Comparison of ENCODE assay signal across 22 cellular contexts in genomic region chr6:80357674-80358073, GRCh38.
"Had no signal": no experiment of that assay in that cellular context is flagged by ENCODE, and none has a peak within 500 bp of the region (broad histone marks: within the 10 kb centered on the region; RNA-seq: fewer than 3 reads in every experiment).

No MANE protein-coding gene starts in this region.

- H3K4me1 ChIP-seq: transverse colon had no signal

- DNase-seq: activated CD4-positive, alpha-beta T cell treated with anti-CD3 and anti-CD28 coated beads, Interleukin-2, amount 10 ng/mL, durations not matched to agents 24 days and 14 days; activated CD4-positive, CD25-positive, alpha-beta regulatory T cell; activated CD8-positive, alpha-beta T cell treated with anti-CD3 and anti-CD28 coated beads for 36 hours; activated naive CD4-positive, alpha-beta T cell; activated naive CD8-positive, alpha-beta T cell treated with anti-CD3 and anti-CD28 coated beads, Interleukin-2, amount 10 ng/mL, durations not matched to agents 7 days and 5 days; activated T-cell treated with anti-CD3 and anti-CD28 coated beads, Interleukin-2, amount 50 U/mL, for 1 hour; amygdala; caudate nucleus; effector memory CD8-positive, alpha-beta T cell; left cardiac atrium; midbrain; occipital lobe; stimulated activated CD4-positive, alpha-beta T cell treated with anti-CD3 and anti-CD28 coated beads, Interleukin-15, amount 100 ng/mL, for 24 hours; stimulated activated CD4-positive, alpha-beta T cell treated with anti-CD3 and anti-CD28 coated beads, Interleukin-2, amount 100 ng/mL, for 48 hours; stimulated activated naive CD8-positive, alpha-beta T cell treated with anti-CD3 and anti-CD28 coated beads, Interleukin-15, amount 100 ng/mL, for 72 hours; transverse colon had no signal

- H3K27ac ChIP-seq: hepatocyte, skin epidermis, suprapubic skin, vagina had no signal

- H3K27ac Mint-ChIP-seq: activated CD4-positive, alpha-beta T cell treated with anti-CD3 and anti-CD28 coated beads, Interleukin-2, amount 10 ng/mL, durations not matched to agents 24 days and 14 days; activated CD8-positive, alpha-beta T cell treated with anti-CD3 and anti-CD28 coated beads for 36 hours; activated naive CD8-positive, alpha-beta T cell treated with anti-CD3 and anti-CD28 coated beads, Interleukin-2, amount 10 ng/mL, durations not matched to agents 7 days and 5 days; activated T-helper 17 cell treated with anti-CD3 and anti-CD28 coated beads, Interleukin-2, amount 50 U/mL, for 72 hours; effector memory CD8-positive, alpha-beta T cell had no signal

- H3K27me3 ChIP-seq: hepatocyte, suprapubic skin, transverse colon, vagina had no signal

- H3K4me3 Mint-ChIP-seq: activated CD4-positive, alpha-beta T cell treated with anti-CD3 and anti-CD28 coated beads, Interleukin-2, amount 10 ng/mL, durations not matched to agents 24 days and 14 days; activated CD8-positive, alpha-beta T cell treated with anti-CD3 and anti-CD28 coated beads for 36 hours; activated naive CD8-positive, alpha-beta T cell treated with anti-CD3 and anti-CD28 coated beads, Interleukin-2, amount 10 ng/mL, durations not matched to agents 7 days and 5 days; activated T-helper 17 cell treated with anti-CD3 and anti-CD28 coated beads, Interleukin-2, amount 50 U/mL, for 72 hours; effector memory CD8-positive, alpha-beta T cell; stimulated activated naive CD8-positive, alpha-beta T cell treated with anti-CD3 and anti-CD28 coated beads, Interleukin-15, amount 100 ng/mL, for 72 hours had no signal

- H3K9me3 ChIP-seq: suprapubic skin, transverse colon, vagina had no signal

- H3K36me3 ChIP-seq: suprapubic skin, vagina had no signal

- FAIRE-seq: islet of Langerhans had no signal

- H3K27me3 Mint-ChIP-seq: activated CD4-positive, alpha-beta T cell treated with anti-CD3 and anti-CD28 coated beads, Interleukin-2, amount 10 ng/mL, durations not matched to agents 24 days and 14 days; activated CD8-positive, alpha-beta T cell treated with anti-CD3 and anti-CD28 coated beads for 36 hours; activated naive CD8-positive, alpha-beta T cell treated with anti-CD3 and anti-CD28 coated beads, Interleukin-2, amount 10 ng/mL, durations not matched to agents 7 days and 5 days; activated T-helper 17 cell treated with anti-CD3 and anti-CD28 coated beads, Interleukin-2, amount 50 U/mL, for 72 hours; effector memory CD8-positive, alpha-beta T cell; stimulated activated naive CD8-positive, alpha-beta T cell treated with anti-CD3 and anti-CD28 coated beads, Interleukin-15, amount 100 ng/mL, for 72 hours had no signal

- H3K4me3 ChIP-seq: hepatocyte, skin epidermis, suprapubic skin, transverse colon, vagina had no signal

- ATAC-seq: activated CD8-positive, alpha-beta T cell treated with anti-CD3 and anti-CD28 coated beads for 36 hours; activated T-helper 17 cell treated with anti-CD3 and anti-CD28 coated beads, Interleukin-2, amount 50 U/mL, for 72 hours; effector memory CD8-positive, alpha-beta T cell; stimulated activated naive CD8-positive, alpha-beta T cell treated with anti-CD3 and anti-CD28 coated beads, Interleukin-15, amount 100 ng/mL, for 72 hours had no signal

- H3K4me1 Mint-ChIP-seq: activated CD4-positive, alpha-beta T cell treated with anti-CD3 and anti-CD28 coated beads, Interleukin-2, amount 10 ng/mL, durations not matched to agents 24 days and 14 days; activated naive CD8-positive, alpha-beta T cell treated with anti-CD3 and anti-CD28 coated beads, Interleukin-2, amount 10 ng/mL, durations not matched to agents 7 days and 5 days; activated T-helper 17 cell treated with anti-CD3 and anti-CD28 coated beads, Interleukin-2, amount 50 U/mL, for 72 hours; stimulated activated naive CD8-positive, alpha-beta T cell treated with anti-CD3 and anti-CD28 coated beads, Interleukin-15, amount 100 ng/mL, for 72 hours had no signal

- H3K9me3 Mint-ChIP-seq: activated CD4-positive, alpha-beta T cell treated with anti-CD3 and anti-CD28 coated beads, Interleukin-2, amount 10 ng/mL, durations not matched to agents 24 days and 14 days; activated CD8-positive, alpha-beta T cell treated with anti-CD3 and anti-CD28 coated beads for 36 hours; activated naive CD8-positive, alpha-beta T cell treated with anti-CD3 and anti-CD28 coated beads, Interleukin-2, amount 10 ng/mL, durations not matched to agents 7 days and 5 days; activated T-helper 17 cell treated with anti-CD3 and anti-CD28 coated beads, Interleukin-2, amount 50 U/mL, for 72 hours; effector memory CD8-positive, alpha-beta T cell; stimulated activated naive CD8-positive, alpha-beta T cell treated with anti-CD3 and anti-CD28 coated beads, Interleukin-15, amount 100 ng/mL, for 72 hours had no signal
